Comparison of ENCODE assay signal across 22 cellular contexts in the genomic region with DNA sequence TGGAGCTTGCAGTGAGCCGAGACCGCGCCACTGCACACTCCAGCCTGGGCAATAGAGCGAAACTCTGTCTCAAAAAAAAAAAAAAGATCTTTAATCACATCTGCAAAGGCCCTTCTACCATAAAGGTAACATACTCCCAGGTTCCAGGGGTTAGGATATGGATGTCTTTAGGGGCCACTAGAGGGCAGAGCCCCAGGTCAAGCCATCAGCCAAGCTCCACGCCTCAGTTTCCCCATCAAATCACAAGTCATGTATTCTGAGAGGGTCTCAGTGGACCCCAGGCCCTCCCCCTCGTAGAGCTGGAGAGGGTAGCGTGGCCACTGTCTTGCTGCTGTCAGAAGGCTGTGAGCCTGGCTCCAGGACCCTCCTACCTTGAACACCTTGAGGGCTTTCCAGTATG. TPM values are rescaled to one million over a fixed set of nuclear protein-coding genes. Genes with fewer than 3 reads are reported as not detected.
DNase-seq lines count a peak whose midpoint lies in the region; ATAC-seq and TF ChIP-seq lines count a peak whose summit lies in the region.
"Had no signal": no experiment of that assay in that cellular context is flagged by ENCODE, and none has a peak within 500 bp of the region (broad histone marks: within the 10 kb centered on the region; RNA-seq: fewer than 3 reads in every experiment).

No MANE protein-coding gene starts in this region.

- H3K4me3 Mint-ChIP-seq in endodermal cell, result no peak overlapping the region
- H3K4me3 Mint-ChIP-seq: activated CD4-positive, alpha-beta T cell treated with anti-CD3 and anti-CD28 coated beads, Interleukin-2, amount 10 ng/mL, durations not matched to agents 7 days and 5 days; activated naive CD4-positive, alpha-beta T cell treated with anti-CD3 and anti-CD28 coated beads, Interleukin-2, amount 10 ng/mL, durations not matched to agents 7 days and 5 days; nephron progenitor cell had no signal

- no peaks in the 10 kb centered on the region for H3K27me3 ChIP-seq in endodermal cell (ENCODE audit: control insufficient read depth, insufficient read depth, low read length, poor library complexity, severe bottlenecking)
- H3K27me3 ChIP-seq: dorsolateral prefrontal cortex, tibial artery had no signal

- in situ Hi-C loops in GM13977 (cut with MboI; ENCODE audit: low pct_unique_long_range_greater_than_20kb, low sequenced_read_pairs, unreplicated experiment), result loop anchor here (25.0 kb wide), 1 partner anchor 596 kb away; no protein-coding TSS in a partner anchor

- H3K4me3 ChIP-seq in AG10803 (ENCODE audit: low read length), result no peak overlapping the region
- no peak overlapping the region for H3K4me3 ChIP-seq in endodermal cell (ENCODE audit: low read length)
- H3K4me3 ChIP-seq: dorsolateral prefrontal cortex, SK-N-MC, tibial artery had no signal

- no peaks in the 10 kb centered on the region for H3K4me1 Mint-ChIP-seq in endodermal cell
- H3K4me1 Mint-ChIP-seq: activated CD4-positive, alpha-beta T cell treated with anti-CD3 and anti-CD28 coated beads, Interleukin-2, amount 10 ng/mL, durations not matched to agents 7 days and 5 days; activated naive CD4-positive, alpha-beta T cell treated with anti-CD3 and anti-CD28 coated beads, Interleukin-2, amount 10 ng/mL, durations not matched to agents 7 days and 5 days; stimulated activated naive CD8-positive, alpha-beta T cell treated with anti-CD3 and anti-CD28 coated beads, Interleukin-15, amount 100 ng/mL, for 72 hours had no signal

- DNase-seq in AG10803 (ENCODE audit: low read depth) (no peak), GM13977 (ENCODE audit: low spot score) (no peak), RWPE1 (ENCODE audit: low spot score) (no peak), endodermal cell (no peak), dedifferentiated amniotic fluid mesenchymal stem cell (ENCODE audit: extremely low spot score) (no peak), NCI-H226 (no peak), NCI-H1417 (lab: John Stamatoyannopoulos, UW) (no peak)
- DNase-seq: activated CD4-positive, alpha-beta T cell treated with anti-CD3 and anti-CD28 coated beads, Interleukin-2, amount 10 ng/mL, durations not matched to agents 7 days and 5 days; activated naive CD4-positive, alpha-beta T cell treated with anti-CD3 and anti-CD28 coated beads, Interleukin-2, amount 10 ng/mL, durations not matched to agents 7 days and 5 days; amygdala; caudate nucleus; CD4-positive, CD25-positive, alpha-beta regulatory T cell; dorsolateral prefrontal cortex; kidney glomerular epithelial cell; MM.1S; NCI-H146; NCI-H524; nephron progenitor cell; stimulated activated naive CD8-positive, alpha-beta T cell treated with anti-CD3 and anti-CD28 coated beads, Interleukin-15, amount 100 ng/mL, for 72 hours; tibial artery had no signal

- TF ChIP-seq CTCF in AG10803 (conservative IDR thresholded peaks at IDR 0.05; ENCODE audit: low read length) (peak; percentile 10; the same call in 1 of the 2 replicates), GM13977 (IDR thresholded peaks at IDR 0.05; ENCODE audit: extremely low read depth, insufficient read depth, missing control alignments) (peak; percentile 9), RWPE1 (conservative IDR thresholded peaks at IDR 0.05; ENCODE audit: low read depth) (0 out of 2 replicates have a peak, but pooled peaks have one; percentile 8), endodermal cell (conservative IDR thresholded peaks at IDR 0.05) (peak; percentile 59)

- CTCF ChIA-PET in RWPE1 (lab: Yijun Ruan, JAX), result interaction anchor here (0.6 kb wide), 2 partner anchors 505 to 593 kb away, joined by 3 read pairs; no protein-coding TSS in a partner anchor

- no peak overlapping the region for H3K9ac ChIP-seq in endodermal cell (ENCODE audit: extremely low read depth, low read length, poor library complexity, severe bottlenecking)

- H3K36me3 Mint-ChIP-seq in endodermal cell (ENCODE audit: low read depth), result peaks cover 18% of the 10 kb centered on the region

- no peaks in the 10 kb centered on the region for H3K9me3 ChIP-seq in endodermal cell (ENCODE audit: control insufficient read depth, low read length)
- H3K9me3 ChIP-seq: tibial artery had no signal

- 92 to 95% methylated on average over 6 to 7 of the region's 7 CpGs for WGBS in endodermal cell (ENCODE audit: insufficient coverage in 1 of 2, insufficient read length in 1 of 2), 2 experiments

- peaks cover 3% of the 10 kb centered on the region for H3K9me3 Mint-ChIP-seq in endodermal cell
- H3K9me3 Mint-ChIP-seq: CD4-positive, CD25-positive, alpha-beta regulatory T cell had no signal

- H3K27ac ChIP-seq in RWPE1, result no peak overlapping the region
- no peak overlapping the region for H3K27ac ChIP-seq in endodermal cell (ENCODE audit: low read depth, low read length)
- H3K27ac ChIP-seq: dorsolateral prefrontal cortex, SK-N-MC, tibial artery had no signal

- H3K4me1 ChIP-seq in endodermal cell (ENCODE audit: control insufficient read depth, insufficient read depth, low read length), result no peaks in the 10 kb centered on the region
- H3K4me1 ChIP-seq: tibial artery had no signal

- no peak for ATAC-seq in GM19324 (IDR thresholded peaks at IDR 0.05; ENCODE audit: low FRiP score, unreplicated experiment)
- ATAC-seq: stimulated activated naive CD8-positive, alpha-beta T cell treated with anti-CD3 and anti-CD28 coated beads, Interleukin-15, amount 100 ng/mL, for 72 hours had no signal

- H3K27me3 Mint-ChIP-seq in endodermal cell (ENCODE audit: insufficient read depth), result no peaks in the 10 kb centered on the region
- H3K27me3 Mint-ChIP-seq: activated CD4-positive, alpha-beta T cell treated with anti-CD3 and anti-CD28 coated beads, Interleukin-2, amount 10 ng/mL, durations not matched to agents 7 days and 5 days; activated naive CD4-positive, alpha-beta T cell treated with anti-CD3 and anti-CD28 coated beads, Interleukin-2, amount 10 ng/mL, durations not matched to agents 7 days and 5 days; CD4-positive, CD25-positive, alpha-beta regulatory T cell; stimulated activated naive CD8-positive, alpha-beta T cell treated with anti-CD3 and anti-CD28 coated beads, Interleukin-15, amount 100 ng/mL, for 72 hours had no signal

- H3K36me3 ChIP-seq in endodermal cell (ENCODE audit: control insufficient read depth, insufficient read depth, low read length), result peaks cover 10% of the 10 kb centered on the region

- no peak overlapping the region for H3K27ac Mint-ChIP-seq in endodermal cell
- H3K27ac Mint-ChIP-seq: activated CD4-positive, alpha-beta T cell treated with anti-CD3 and anti-CD28 coated beads, Interleukin-2, amount 10 ng/mL, durations not matched to agents 7 days and 5 days; activated naive CD4-positive, alpha-beta T cell treated with anti-CD3 and anti-CD28 coated beads, Interleukin-2, amount 10 ng/mL, durations not matched to agents 7 days and 5 days; CD4-positive, CD25-positive, alpha-beta regulatory T cell had no signal

- POLR2A ChIA-PET in RWPE1 (lab: Yijun Ruan, JAX; ENCODE audit: low non-redundant PET), result no interaction called here

RNA-seq across cellular contexts. Expression of gene SLC8B1, which starts 18.8 kb away (rescaled TPM):
- total RNA-seq in endodermal cell, result 1 to 10 TPM; 6.9 to 9.1 TPM
- polyA plus RNA-seq in endodermal cell (2013, experiment 1 of 2), result 8.2 TPM
- 8.4 TPM for polyA plus RNA-seq in endodermal cell (2013, experiment 2 of 2)

RNA-seq across cellular contexts. Expression of gene PLBD2, which starts 42.2 kb away (rescaled TPM):
- total RNA-seq in endodermal cell, result 10 to 100 TPM; 19.6 to 27.6 TPM
- 25.2 TPM for polyA plus RNA-seq in endodermal cell (2013, experiment 1 of 2)
- 24.0 TPM for polyA plus RNA-seq in endodermal cell (2013, experiment 2 of 2)

Comparison
In these comparisons a context has a peak if more than half of its experiments do, and no peak if none do; other contexts are left out.
1. CTCF ChIP-seq: peak in every context shown above with its lines; median percentile 59 in endodermal cell; 10 in AG10803; 9 in GM13977; 8 in RWPE1.